ENCODE assay signal across 10 cellular contexts in genomic region chr10:125634606-125635005, GRCh38. TPM values are rescaled to one million over a fixed set of nuclear protein-coding genes. Genes with fewer than 3 reads are reported as not detected.
"Had no signal": no experiment of that assay in that cellular context is flagged by ENCODE, and none has a peak within 500 bp of the region (broad histone marks: within the 10 kb centered on the region; RNA-seq: fewer than 3 reads in every experiment).

No MANE protein-coding gene starts in this region.

- DNase-seq: H9, HCEC 1CT, HFFc6, IMR-90, KG1 had no signal

- H3K4me2 ChIP-seq: GM23338 had no signal

- H3K4me3 ChIP-seq: GM23338, K562 had no signal

- H3K27ac ChIP-seq: HL-60 had no signal

RNA-seq across cellular contexts. Expression of gene TEX36, which starts 48.4 kb away (rescaled TPM):
- total RNA-seq: GM23338, H1, H9, HFFc6, HT1080, IMR-90, K562 had no signal
- polyA plus RNA-seq: GM23338, H1, IMR-90 had no signal
